Comparison of ENCODE assay signal across 1 cellular context in genomic region chr19:39406656-39407393, GRCh38.
TF ChIP-seq lines count a peak whose summit lies in the region.

TSS of gene ZFP36 (plus strand) at chr19:39406847. CDS start at chr19:39406905, 58 bp downstream.

TF ChIP-seq in HepG2, 621 proteins besides CTCF, POLR2A, EP300 and RAD21 (continued from another document and continues in another):
- TF ChIP-seq, protein P1, sequence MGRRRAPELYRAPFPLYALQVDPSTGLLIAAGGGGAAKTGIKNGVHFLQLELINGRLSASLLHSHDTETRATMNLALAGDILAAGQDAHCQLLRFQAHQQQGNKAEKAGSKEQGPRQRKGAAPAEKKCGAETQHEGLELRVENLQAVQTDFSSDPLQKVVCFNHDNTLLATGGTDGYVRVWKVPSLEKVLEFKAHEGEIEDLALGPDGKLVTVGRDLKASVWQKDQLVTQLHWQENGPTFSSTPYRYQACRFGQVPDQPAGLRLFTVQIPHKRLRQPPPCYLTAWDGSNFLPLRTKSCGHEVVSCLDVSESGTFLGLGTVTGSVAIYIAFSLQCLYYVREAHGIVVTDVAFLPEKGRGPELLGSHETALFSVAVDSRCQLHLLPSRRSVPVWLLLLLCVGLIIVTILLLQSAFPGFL (CRISPR knock-in tag; IDR thresholded peaks at IDR 0.05), result no peak
- no peak for TF ChIP-seq NR2F2 (IDR thresholded peaks at IDR 0.05; ENCODE audit: borderline replicate concordance, low read depth)
- no peak for TF ChIP-seq PHB2 (IDR thresholded peaks at IDR 0.05; ENCODE audit: partially characterized antibody)
- 0 out of 2 replicates have a peak, but pooled peaks have one; percentile 13 for TF ChIP-seq ESRRA (CRISPR knock-in tag; IDR thresholded peaks at IDR 0.05; ENCODE audit: low read depth)
- TF ChIP-seq ZFX (CRISPR knock-in tag; IDR thresholded peaks at IDR 0.05; ENCODE audit: low read depth), result peak; percentile 52
- no peak; the same call in 1 of the 2 replicates for TF ChIP-seq KAT8 (CRISPR knock-in tag; IDR thresholded peaks at IDR 0.05)
- TF ChIP-seq ZNF275 (CRISPR knock-in tag; IDR thresholded peaks at IDR 0.05; ENCODE audit: borderline replicate concordance), result 0 out of 2 replicates have a peak, but pooled peaks have one; percentile 25
- no peak for TF ChIP-seq ARNT (IDR thresholded peaks at IDR 0.05)
- peak; percentile 99 for TF ChIP-seq POLR2AphosphoS5 (IDR thresholded peaks at IDR 0.05; ENCODE audit: low read depth, low read length)
- TF ChIP-seq POLR2AphosphoS2 (IDR thresholded peaks at IDR 0.05; ENCODE audit: low read depth, low read length), result peak; percentile 73; the same call in 1 of the 2 replicates
- TF ChIP-seq ZFP91 (CRISPR knock-in tag; IDR thresholded peaks at IDR 0.05; ENCODE audit: borderline replicate concordance), result peak; percentile 69; the same call in 1 of the 2 replicates
- no peak for TF ChIP-seq KLF11 (CRISPR knock-in tag; IDR thresholded peaks at IDR 0.05)
- TF ChIP-seq MLLT10 (CRISPR knock-in tag; IDR thresholded peaks at IDR 0.05), result no peak
- TF ChIP-seq ZNF777 (CRISPR knock-in tag; IDR thresholded peaks at IDR 0.05), result no peak
- TF ChIP-seq, protein P2, sequence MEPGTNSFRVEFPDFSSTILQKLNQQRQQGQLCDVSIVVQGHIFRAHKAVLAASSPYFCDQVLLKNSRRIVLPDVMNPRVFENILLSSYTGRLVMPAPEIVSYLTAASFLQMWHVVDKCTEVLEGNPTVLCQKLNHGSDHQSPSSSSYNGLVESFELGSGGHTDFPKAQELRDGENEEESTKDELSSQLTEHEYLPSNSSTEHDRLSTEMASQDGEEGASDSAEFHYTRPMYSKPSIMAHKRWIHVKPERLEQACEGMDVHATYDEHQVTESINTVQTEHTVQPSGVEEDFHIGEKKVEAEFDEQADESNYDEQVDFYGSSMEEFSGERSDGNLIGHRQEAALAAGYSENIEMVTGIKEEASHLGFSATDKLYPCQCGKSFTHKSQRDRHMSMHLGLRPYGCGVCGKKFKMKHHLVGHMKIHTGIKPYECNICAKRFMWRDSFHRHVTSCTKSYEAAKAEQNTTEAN (CRISPR knock-in tag; conservative IDR thresholded peaks at IDR 0.05), result 0 out of 2 replicates have a peak, but pooled peaks have one; percentile 28
- peak; percentile 30; the same call in 1 of the 2 replicates for TF ChIP-seq SKIL (CRISPR knock-in tag; IDR thresholded peaks at IDR 0.05; ENCODE audit: borderline replicate concordance)
- TF ChIP-seq KDM6A (CRISPR knock-in tag; IDR thresholded peaks at IDR 0.05; ENCODE audit: low read depth), result no peak
- peak; percentile 61 for TF ChIP-seq TBX2 (CRISPR knock-in tag; IDR thresholded peaks at IDR 0.05; ENCODE audit: borderline replicate concordance)
- TF ChIP-seq KAT2B (IDR thresholded peaks at IDR 0.05; ENCODE audit: borderline replicate concordance, low read depth, low read length), result no peak
- TF ChIP-seq, protein P3, sequence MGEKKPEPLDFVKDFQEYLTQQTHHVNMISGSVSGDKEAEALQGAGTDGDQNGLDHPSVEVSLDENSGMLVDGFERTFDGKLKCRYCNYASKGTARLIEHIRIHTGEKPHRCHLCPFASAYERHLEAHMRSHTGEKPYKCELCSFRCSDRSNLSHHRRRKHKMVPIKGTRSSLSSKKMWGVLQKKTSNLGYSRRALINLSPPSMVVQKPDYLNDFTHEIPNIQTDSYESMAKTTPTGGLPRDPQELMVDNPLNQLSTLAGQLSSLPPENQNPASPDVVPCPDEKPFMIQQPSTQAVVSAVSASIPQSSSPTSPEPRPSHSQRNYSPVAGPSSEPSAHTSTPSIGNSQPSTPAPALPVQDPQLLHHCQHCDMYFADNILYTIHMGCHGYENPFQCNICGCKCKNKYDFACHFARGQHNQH (CRISPR knock-in tag; IDR thresholded peaks at IDR 0.05), result 0 out of 2 replicates have a peak, but pooled peaks have one; percentile 42
- TF ChIP-seq SMARCC2 (IDR thresholded peaks at IDR 0.05), result no peak
- 0 out of 2 replicates have a peak, but pooled peaks have one; percentile 52 for TF ChIP-seq ZNF83 (CRISPR knock-in tag; IDR thresholded peaks at IDR 0.05; ENCODE audit: borderline replicate concordance)
- TF ChIP-seq, protein P4, sequence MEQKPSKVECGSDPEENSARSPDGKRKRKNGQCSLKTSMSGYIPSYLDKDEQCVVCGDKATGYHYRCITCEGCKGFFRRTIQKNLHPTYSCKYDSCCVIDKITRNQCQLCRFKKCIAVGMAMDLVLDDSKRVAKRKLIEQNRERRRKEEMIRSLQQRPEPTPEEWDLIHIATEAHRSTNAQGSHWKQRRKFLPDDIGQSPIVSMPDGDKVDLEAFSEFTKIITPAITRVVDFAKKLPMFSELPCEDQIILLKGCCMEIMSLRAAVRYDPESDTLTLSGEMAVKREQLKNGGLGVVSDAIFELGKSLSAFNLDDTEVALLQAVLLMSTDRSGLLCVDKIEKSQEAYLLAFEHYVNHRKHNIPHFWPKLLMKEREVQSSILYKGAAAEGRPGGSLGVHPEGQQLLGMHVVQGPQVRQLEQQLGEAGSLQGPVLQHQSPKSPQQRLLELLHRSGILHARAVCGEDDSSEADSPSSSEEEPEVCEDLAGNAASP (CRISPR knock-in tag; IDR thresholded peaks at IDR 0.05; ENCODE audit: borderline replicate concordance), result no peak
- no peak for TF ChIP-seq RORA (CRISPR knock-in tag; IDR thresholded peaks at IDR 0.05)
- 0 out of 2 replicates have a peak, but pooled peaks have one; percentile 66 for TF ChIP-seq ZNF552 (CRISPR knock-in tag; IDR thresholded peaks at IDR 0.05; ENCODE audit: borderline replicate concordance)
- peak; percentile 81 for TF ChIP-seq MYPOP (CRISPR knock-in tag; IDR thresholded peaks at IDR 0.05)
- TF ChIP-seq MED13 (CRISPR knock-in tag; IDR thresholded peaks at IDR 0.05), result 0 out of 2 replicates have a peak, but pooled peaks have one; percentile 49
- TF ChIP-seq ZSCAN22 (CRISPR knock-in tag; IDR thresholded peaks at IDR 0.05), result no peak
- peak; percentile 85; the same call in 1 of the 2 replicates for TF ChIP-seq SAFB2 (CRISPR knock-in tag; IDR thresholded peaks at IDR 0.05; ENCODE audit: borderline replicate concordance, low read depth)
- TF ChIP-seq, protein P5, sequence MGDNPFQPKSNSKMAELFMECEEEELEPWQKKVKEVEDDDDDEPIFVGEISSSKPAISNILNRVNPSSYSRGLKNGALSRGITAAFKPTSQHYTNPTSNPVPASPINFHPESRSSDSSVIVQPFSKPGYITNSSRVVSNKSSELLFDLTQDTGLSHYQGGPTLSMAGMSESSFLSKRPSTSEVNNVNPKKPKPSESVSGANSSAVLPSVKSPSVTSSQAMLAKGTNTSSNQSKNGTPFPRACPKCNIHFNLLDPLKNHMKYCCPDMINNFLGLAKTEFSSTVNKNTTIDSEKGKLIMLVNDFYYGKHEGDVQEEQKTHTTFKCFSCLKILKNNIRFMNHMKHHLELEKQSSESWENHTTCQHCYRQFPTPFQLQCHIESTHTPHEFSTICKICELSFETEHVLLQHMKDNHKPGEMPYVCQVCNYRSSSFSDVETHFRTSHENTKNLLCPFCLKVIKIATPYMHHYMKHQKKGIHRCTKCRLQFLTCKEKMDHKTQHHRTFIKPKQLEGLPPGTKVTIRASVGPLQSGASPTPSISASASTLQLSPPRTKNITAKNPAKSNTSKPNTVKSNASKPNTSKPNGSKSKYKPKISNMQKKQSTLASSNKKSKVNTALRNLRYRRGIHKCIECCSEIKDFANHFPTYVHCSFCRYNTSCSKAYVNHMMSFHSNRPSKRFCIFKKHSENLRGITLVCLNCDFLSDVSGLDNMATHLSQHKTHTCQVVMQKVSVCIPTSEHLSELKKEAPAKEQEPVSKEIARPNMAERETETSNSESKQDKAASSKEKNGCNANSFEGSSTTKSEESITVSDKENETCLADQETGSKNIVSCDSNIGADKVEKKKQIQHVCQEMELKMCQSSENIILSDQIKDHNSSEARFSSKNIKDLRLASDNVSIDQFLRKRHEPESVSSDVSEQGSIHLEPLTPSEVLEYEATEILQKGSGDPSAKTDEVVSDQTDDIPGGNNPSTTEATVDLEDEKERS (CRISPR knock-in tag; IDR thresholded peaks at IDR 0.05), result 0 out of 2 replicates have a peak, but pooled peaks have one; percentile 22
- TF ChIP-seq HMG20A (CRISPR knock-in tag; IDR thresholded peaks at IDR 0.05; ENCODE audit: borderline replicate concordance), result no peak
- TF ChIP-seq ELF1 (CRISPR knock-in tag; IDR thresholded peaks at IDR 0.05), result peak; percentile 69
- TF ChIP-seq TP53 (CRISPR knock-in tag; conservative IDR thresholded peaks at IDR 0.05), result 0 out of 2 replicates have a peak, but pooled peaks have one; percentile 18
- TF ChIP-seq ZSCAN29 (CRISPR knock-in tag; conservative IDR thresholded peaks at IDR 0.05), result peak; percentile 75; the same call in 1 of the 2 replicates
- TF ChIP-seq HNF4G (IDR thresholded peaks at IDR 0.05; ENCODE audit: borderline replicate concordance, low read depth, low read length), result peak; percentile 2; the same call in 1 of the 2 replicates
- 0 out of 2 replicates have a peak, but pooled peaks have one; percentile 15 for TF ChIP-seq HNF4G (CRISPR knock-in tag; IDR thresholded peaks at IDR 0.05; ENCODE audit: borderline replicate concordance, low read depth)
- TF ChIP-seq, protein P6, sequence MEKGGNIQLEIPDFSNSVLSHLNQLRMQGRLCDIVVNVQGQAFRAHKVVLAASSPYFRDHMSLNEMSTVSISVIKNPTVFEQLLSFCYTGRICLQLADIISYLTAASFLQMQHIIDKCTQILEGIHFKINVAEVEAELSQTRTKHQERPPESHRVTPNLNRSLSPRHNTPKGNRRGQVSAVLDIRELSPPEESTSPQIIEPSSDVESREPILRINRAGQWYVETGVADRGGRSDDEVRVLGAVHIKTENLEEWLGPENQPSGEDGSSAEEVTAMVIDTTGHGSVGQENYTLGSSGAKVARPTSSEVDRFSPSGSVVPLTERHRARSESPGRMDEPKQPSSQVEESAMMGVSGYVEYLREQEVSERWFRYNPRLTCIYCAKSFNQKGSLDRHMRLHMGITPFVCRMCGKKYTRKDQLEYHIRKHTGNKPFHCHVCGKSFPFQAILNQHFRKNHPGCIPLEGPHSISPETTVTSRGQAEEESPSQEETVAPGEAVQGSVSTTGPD (CRISPR knock-in tag; IDR thresholded peaks at IDR 0.05), result 0 out of 2 replicates have a peak, but pooled peaks have one; percentile 40
- TF ChIP-seq SRSF9 (IDR thresholded peaks at IDR 0.05; ENCODE audit: borderline replicate concordance, insufficient read depth, low read depth, low read length, poor library complexity, severe bottlenecking), result no peak
- TF ChIP-seq ASH2L (IDR thresholded peaks at IDR 0.05; ENCODE audit: insufficient read length, low read depth, low read length), result peak; percentile 82
